ENCODE assay signal across 23 cellular contexts in genomic region chr16:13629704-13630103, GRCh38.
"Had no signal": no experiment of that assay in that cellular context is flagged by ENCODE, and none has a peak within 500 bp of the region (broad histone marks: within the 10 kb centered on the region; RNA-seq: fewer than 3 reads in every experiment).

No MANE protein-coding gene starts in this region.

- H3K4me3 ChIP-seq: colonic mucosa, esophagus squamous epithelium, gastrocnemius medialis, heart right ventricle, left ventricle myocardium inferior, lower lobe of right lung had no signal

- H3K36me3 ChIP-seq: colonic mucosa, esophagus squamous epithelium, gastrocnemius medialis, heart right ventricle, left ventricle myocardium inferior, lower lobe of right lung had no signal

- DNase-seq: colonic mucosa; cortex of kidney; effector CD8-positive, alpha-beta T cell; effector memory CD8-positive, alpha-beta T cell; endodermal cell; esophagus squamous epithelium; foreskin fibroblast; foreskin melanocyte; gastrocnemius medialis; glutamatergic neuron; heart right ventricle; hippocampal formation; left cardiac atrium; left ventricle myocardium inferior; lower lobe of right lung; mesenchymal stem cell; midbrain; naive thymus-derived CD4-positive, alpha-beta T cell had no signal

- H3K4me1 ChIP-seq: colonic mucosa, esophagus squamous epithelium, gastrocnemius medialis, heart right ventricle, left ventricle myocardium inferior, lower lobe of right lung had no signal

- H3K27ac ChIP-seq: colonic mucosa, epithelial cell of prostate, esophagus squamous epithelium, gastrocnemius medialis, heart right ventricle, left ventricle myocardium inferior, lower lobe of right lung had no signal

- H3K9me3 ChIP-seq: colonic mucosa, esophagus squamous epithelium, gastrocnemius medialis, heart right ventricle, lower lobe of right lung had no signal

- ATAC-seq: effector memory CD8-positive, alpha-beta T cell; esophagus mucosa; gastrocnemius medialis; heart right ventricle; left cardiac atrium; lower lobe of right lung; naive thymus-derived CD4-positive, alpha-beta T cell had no signal

- FAIRE-seq: endometrium, islet of Langerhans, keratinocyte had no signal

- H3K27me3 ChIP-seq: colonic mucosa, esophagus squamous epithelium, gastrocnemius medialis had no signal
